Comparison of ENCODE assay signal across 11 cellular contexts in the genomic region with DNA sequence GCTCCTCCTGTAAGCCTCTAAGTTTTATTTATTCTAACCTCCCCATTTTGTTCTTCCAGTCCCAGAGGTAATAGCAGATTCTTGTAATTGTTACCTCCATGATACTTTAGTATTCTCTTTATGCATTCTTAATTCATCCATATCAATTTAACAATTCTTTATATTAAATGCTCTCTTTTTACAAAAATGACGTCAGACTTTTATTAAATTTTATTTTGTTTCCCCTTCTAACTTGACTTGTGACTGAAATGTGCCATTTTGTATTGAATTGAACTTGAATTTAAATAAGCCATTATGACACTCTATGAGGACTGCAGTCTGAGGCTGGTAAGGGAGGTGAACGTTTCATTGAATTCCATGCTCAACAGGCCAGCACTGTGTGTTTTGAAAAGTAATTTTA.
"Had no signal": no experiment of that assay in that cellular context is flagged by ENCODE, and none has a peak within 500 bp of the region (broad histone marks: within the 10 kb centered on the region; RNA-seq: fewer than 3 reads in every experiment).

No MANE protein-coding gene starts in this region.

- ATAC-seq: GM23338, HCT116 had no signal

- H3K27ac ChIP-seq: GM23248 had no signal

- H3K4me2 ChIP-seq: GM23338 had no signal

- H3K9ac ChIP-seq: GM23248 had no signal

- H3K9me3 ChIP-seq: HAP-1 had no signal

- FAIRE-seq: H1, H54 had no signal

- H2AFZ ChIP-seq: GM23248, GM23338 had no signal

- DNase-seq: GM23248, GOT3, H7, H9, HCEC 1CT, HFFc6 had no signal

- H3K4me3 ChIP-seq: GM23248, GM23338, HAP-1 had no signal

- H3K4me1 ChIP-seq: HAP-1 had no signal

- H3K36me3 ChIP-seq: HAP-1 had no signal
